In the genomic region with DNA sequence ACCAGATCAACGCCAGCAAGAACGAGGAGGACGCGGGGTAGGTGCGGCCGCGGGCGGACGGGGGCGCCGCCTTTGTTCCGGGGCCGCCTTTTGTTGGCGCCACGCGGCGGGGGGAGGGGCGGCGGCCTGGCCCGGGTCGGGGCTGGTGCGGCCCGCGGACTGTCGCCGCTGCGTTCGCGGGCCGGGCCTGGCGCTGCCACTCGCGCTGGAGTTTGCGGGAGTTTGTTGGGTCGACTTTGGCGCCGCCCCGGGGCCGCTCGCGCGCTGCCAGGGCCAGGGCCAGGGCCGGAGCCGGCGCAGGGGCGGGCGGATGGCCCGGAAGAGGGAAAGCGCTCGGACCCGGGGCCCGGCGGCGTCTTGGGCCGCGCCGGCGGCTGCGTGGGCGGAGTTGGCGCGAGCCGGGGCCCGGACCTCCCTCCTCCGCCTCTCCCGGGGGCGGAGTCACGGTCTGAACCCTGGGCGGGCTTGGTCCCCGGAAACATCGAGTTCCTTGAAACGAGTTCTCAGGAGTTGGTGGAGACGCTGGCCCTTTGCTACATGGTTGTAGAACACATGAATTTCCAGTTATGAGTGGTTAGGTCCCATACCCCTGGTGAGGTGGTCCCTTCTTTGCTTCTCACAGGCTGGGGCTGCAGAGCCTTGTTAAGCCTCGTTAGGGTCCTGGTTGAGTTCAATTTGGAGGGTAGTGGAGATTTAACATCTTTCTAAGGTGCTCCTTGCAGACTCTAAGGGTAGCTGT, we compare ENCODE assay signal across 8 cellular contexts. TPM values are rescaled to one million over a fixed set of nuclear protein-coding genes. Genes with fewer than 3 reads are reported as not detected.
A peak's percentile ranks its signal among the peaks of the same experiment; 100 is the strongest.
DNase-seq lines count a peak whose midpoint lies in the region; ATAC-seq and TF ChIP-seq lines count a peak whose summit lies in the region.

No MANE protein-coding gene starts in this region.

- 1% methylated on average over 70 to 74 of the region's 74 CpGs for WGBS in ovary, 3 donors
- under 1% methylated on average over 74 of the region's 74 CpGs for WGBS in thymus

- H3K36me3 Mint-ChIP-seq in activated naive CD4-positive, alpha-beta T cell treated with anti-CD3 and anti-CD28 coated beads, Interleukin-2, amount 50 U/mL, for 24 hours: peaks cover 26% of the 10 kb centered on the region
- H3K36me3 Mint-ChIP-seq in glutamatergic neuron (ENCODE audit: unreplicated experiment): no peaks in the 10 kb centered on the region

- peak; percentile 86 for DNase-seq in D341Med (ENCODE audit: low spot score)
- peak in 1 of 2 experiments; percentile 81 for DNase-seq in HL-60 (ENCODE audit: low read depth in 1 of 2, low spot score in 1 of 2)
- DNase-seq in SK-MEL-5 (ENCODE audit: low read depth, low spot score): peak; percentile 66
- DNase-seq in glutamatergic neuron: peak; percentile 76
- peak; percentile 73 to 84 (median 75) for DNase-seq in ovary

- no peak for TF ChIP-seq POLR2A in ovary (IDR thresholded peaks at IDR 0.05)

- ATAC-seq in GM19463 (IDR thresholded peaks at IDR 0.05; ENCODE audit: unreplicated experiment): peak; percentile 60

- H3K27ac Mint-ChIP-seq in activated naive CD4-positive, alpha-beta T cell treated with anti-CD3 and anti-CD28 coated beads, Interleukin-2, amount 50 U/mL, for 24 hours: peak overlapping the region; percentile 93
- no peak overlapping the region for H3K27ac Mint-ChIP-seq in glutamatergic neuron (ENCODE audit: unreplicated experiment)

- TF ChIP-seq CTCF in HL-60 (IDR thresholded peaks at IDR 0.05; ENCODE audit: insufficient read depth, low read length): no peak
- no peak for TF ChIP-seq CTCF in glutamatergic neuron (IDR thresholded peaks at IDR 0.05; ENCODE audit: partially characterized antibody, unreplicated experiment)
- no peak for TF ChIP-seq CTCF in ovary (IDR thresholded peaks at IDR 0.05)

- H3K4me3 ChIP-seq in HL-60 (replicated peaks; ENCODE audit: insufficient read depth, low read length) (peak overlapping the region; percentile 97), ovary (peak overlapping the region; percentile 61), thymus (ENCODE audit: low read length) (peak overlapping the region; percentile 75)

- no peaks in the 10 kb centered on the region for H3K9me3 ChIP-seq in ovary
- no peaks in the 10 kb centered on the region for H3K9me3 ChIP-seq in thymus (ENCODE audit: control insufficient read depth)

- H3K4me3 Mint-ChIP-seq in activated naive CD4-positive, alpha-beta T cell treated with anti-CD3 and anti-CD28 coated beads, Interleukin-2, amount 50 U/mL, for 24 hours: peak overlapping the region; percentile 99
- H3K4me3 Mint-ChIP-seq in glutamatergic neuron (ENCODE audit: unreplicated experiment): peak overlapping the region; percentile 91

- no peak for TF ChIP-seq EP300 in ovary (IDR thresholded peaks at IDR 0.05)

- H3K9me3 Mint-ChIP-seq in activated naive CD4-positive, alpha-beta T cell treated with anti-CD3 and anti-CD28 coated beads, Interleukin-2, amount 50 U/mL, for 24 hours: no peaks in the 10 kb centered on the region
- peaks cover 15% of the 10 kb centered on the region for H3K9me3 Mint-ChIP-seq in glutamatergic neuron (ENCODE audit: unreplicated experiment)

- H3K4me1 Mint-ChIP-seq in activated naive CD4-positive, alpha-beta T cell treated with anti-CD3 and anti-CD28 coated beads, Interleukin-2, amount 50 U/mL, for 24 hours: peaks cover 43% of the 10 kb centered on the region
- H3K4me1 Mint-ChIP-seq in glutamatergic neuron (ENCODE audit: low read depth, unreplicated experiment): peaks cover 14% of the 10 kb centered on the region

- no peaks in the 10 kb centered on the region for H3K27me3 Mint-ChIP-seq in activated naive CD4-positive, alpha-beta T cell treated with anti-CD3 and anti-CD28 coated beads, Interleukin-2, amount 50 U/mL, for 24 hours
- H3K27me3 Mint-ChIP-seq in glutamatergic neuron (ENCODE audit: unreplicated experiment): peaks cover 10% of the 10 kb centered on the region

- intact Hi-C loops in ovary (cut with DNase I): no loop called here

- in situ Hi-C loops in SK-MEL-5 (cut with HindIII; ENCODE audit: low pct_unique_long_range_greater_than_20kb, low sequenced_read_pairs): no loop called here

- peaks cover 10% of the 10 kb centered on the region for H3K4me1 ChIP-seq in ovary (ENCODE audit: insufficient read depth)
- peaks cover 17% of the 10 kb centered on the region for H3K4me1 ChIP-seq in thymus (ENCODE audit: control insufficient read depth, insufficient read depth, low read length)

- H3K27ac ChIP-seq in HL-60 (replicated peaks) (peak overlapping the region; percentile 83), ovary (peak overlapping the region; percentile 85 to 92), thymus (ENCODE audit: low read depth) (peak overlapping the region; percentile 93)

- H3K27me3 ChIP-seq in HL-60 (ENCODE audit: insufficient read depth, poor library complexity, severe bottlenecking) (no peaks in the 10 kb centered on the region), ovary (no peaks in the 10 kb centered on the region), thymus (ENCODE audit: control insufficient read depth, insufficient read depth) (no peaks in the 10 kb centered on the region)

- no peaks in the 10 kb centered on the region for H3K36me3 ChIP-seq in ovary
- H3K36me3 ChIP-seq in thymus (ENCODE audit: control insufficient read depth, insufficient read depth): peaks cover 33% of the 10 kb centered on the region

RNA-seq across cellular contexts. Expression of gene HNRNPAB, which starts 0.8 kb away (rescaled TPM):
- total RNA-seq in SK-MEL-5 (2014; rRNA removed; shearing (Covaris generic)): 42.2 and 52.1 TPM in 2 replicates
- polyA plus RNA-seq in SK-MEL-5 (2015; cell fraction: cytosol; rRNA removed): 170 and 202 TPM in 2 replicates
- 85.7 and 92.2 TPM in 2 replicates for polyA plus RNA-seq in SK-MEL-5 (2015; cell fraction: nucleus; rRNA removed)
- total RNA-seq in glutamatergic neuron (ENCODE audit: unreplicated experiment) (281 TPM), ovary (100 to 1,000 TPM in 4 of 7 donors, 10 to 100 TPM in 3; 42.0 to 132 (median 102) TPM)
- polyA plus RNA-seq in ovary (100 to 1,000 TPM in 1 of 2 donors, 10 to 100 TPM in 1; 56.4 to 106 TPM), thymus (146 TPM)

RNA-seq across cellular contexts. Expression of gene GMCL2, which starts 18.0 kb away (rescaled TPM):
- total RNA-seq in SK-MEL-5 (2014; rRNA removed; shearing (Covaris generic)): not detected in 2 replicates
- polyA plus RNA-seq in SK-MEL-5 (2015; cell fraction: cytosol; rRNA removed): not detected in 2 replicates
- not detected in 2 replicates for polyA plus RNA-seq in SK-MEL-5 (2015; cell fraction: nucleus; rRNA removed)
- not detected for total RNA-seq in glutamatergic neuron (ENCODE audit: unreplicated experiment)
- total RNA-seq in ovary: not detected
- polyA plus RNA-seq in ovary: not detected
- polyA plus RNA-seq in thymus: under 0.01 TPM

RNA-seq across cellular contexts. Expression of gene PHYKPL, which starts 27.4 kb away (rescaled TPM):
- total RNA-seq in SK-MEL-5 (2014; rRNA removed; shearing (Covaris generic)): 7.7 and 13.0 TPM in 2 replicates
- polyA plus RNA-seq in SK-MEL-5 (2015; cell fraction: cytosol; rRNA removed): 10.0 and 11.2 TPM in 2 replicates
- polyA plus RNA-seq in SK-MEL-5 (2015; cell fraction: nucleus; rRNA removed): 108 and 124 TPM in 2 replicates
- total RNA-seq in glutamatergic neuron (ENCODE audit: unreplicated experiment) (89.7 TPM), ovary (10 to 100 TPM; 41.7 to 93.3 (median 62.7) TPM)
- polyA plus RNA-seq in ovary (10 to 100 TPM; 31.8 to 46.8 TPM), thymus (116 TPM)

RNA-seq across cellular contexts. Expression of gene NHP2, which starts 51.5 kb away (rescaled TPM):
- 253 and 272 TPM in 2 replicates for total RNA-seq in SK-MEL-5 (2014; rRNA removed; shearing (Covaris generic))
- 266 and 402 TPM in 2 replicates for polyA plus RNA-seq in SK-MEL-5 (2015; cell fraction: cytosol; rRNA removed)
- 35.5 and 54.8 TPM in 2 replicates for polyA plus RNA-seq in SK-MEL-5 (2015; cell fraction: nucleus; rRNA removed)
- 128 TPM for total RNA-seq in glutamatergic neuron (ENCODE audit: unreplicated experiment)
- 100 to 1,000 TPM in 6 of 7 donors, 10 to 100 TPM in 1; 78.4 to 174 (median 115) TPM for total RNA-seq in ovary
- 100 to 1,000 TPM in 1 of 2 donors, 10 to 100 TPM in 1; 50.1 to 148 TPM for polyA plus RNA-seq in ovary
- 107 TPM for polyA plus RNA-seq in thymus
